ENCODE assay signal across 8 cellular contexts in the genomic region with DNA sequence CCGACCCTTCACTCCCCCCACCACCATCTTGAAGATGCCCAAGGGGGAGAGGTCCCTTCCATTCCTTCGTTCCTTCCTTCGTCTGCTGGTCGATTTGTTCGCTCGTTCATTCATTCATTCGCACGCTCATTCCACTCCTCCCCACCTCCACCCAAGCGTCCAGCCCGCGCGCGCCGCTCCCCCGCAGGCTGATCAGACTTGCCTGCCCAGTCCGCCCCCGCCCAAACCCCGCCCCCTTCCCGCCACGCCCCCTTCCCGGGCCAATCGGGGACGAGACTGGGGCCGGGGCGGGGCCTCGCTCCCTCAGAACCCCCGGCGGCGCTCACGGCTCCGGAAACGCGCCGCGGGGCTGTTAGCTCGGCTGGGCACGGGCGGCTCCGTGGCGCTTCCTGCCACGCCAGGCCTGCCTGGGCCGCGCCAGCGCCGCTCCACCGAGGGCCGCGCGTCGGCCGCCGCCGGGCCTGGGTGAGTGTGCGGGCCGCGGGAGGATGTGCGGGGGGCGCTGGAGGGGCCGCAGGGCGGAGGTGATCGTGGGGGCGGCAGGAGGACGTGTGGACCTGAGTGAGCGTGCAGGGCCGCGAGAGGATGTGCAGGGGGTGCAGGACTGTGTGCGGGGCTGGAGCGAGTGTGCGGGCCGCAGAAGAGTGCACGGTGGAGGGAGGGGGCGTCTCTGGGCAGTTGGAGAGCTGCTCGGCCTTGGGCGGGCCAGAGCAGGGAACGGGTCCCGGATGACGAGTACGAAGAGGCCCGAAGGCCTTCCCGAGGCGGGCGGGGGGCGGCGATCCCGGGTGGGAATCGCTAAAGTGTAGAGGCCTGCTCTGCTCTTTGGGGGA.
DNase-seq lines count a peak whose midpoint lies in the region; ATAC-seq and TF ChIP-seq lines count a peak whose summit lies in the region.

A gene with protein sequence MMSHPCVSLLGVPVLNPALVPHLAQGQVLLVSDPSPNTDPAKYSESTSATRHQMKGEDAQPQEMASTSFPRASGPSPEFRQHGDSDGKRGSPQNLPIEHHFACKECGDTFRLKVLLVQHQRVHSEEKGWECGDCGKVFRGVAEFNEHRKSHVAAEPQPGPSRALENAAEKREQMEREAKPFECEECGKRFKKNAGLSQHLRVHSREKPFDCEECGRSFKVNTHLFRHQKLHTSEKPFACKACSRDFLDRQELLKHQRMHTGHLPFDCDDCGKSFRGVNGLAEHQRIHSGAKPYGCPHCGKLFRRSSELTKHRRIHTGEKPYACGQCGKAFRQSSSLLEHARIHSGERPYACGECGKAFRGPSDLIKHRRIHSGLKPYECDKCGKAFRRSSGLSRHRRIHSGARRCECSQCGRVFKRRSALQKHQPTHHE (plus strand): TSS at position 333 of the 833 bp plus-strand sequence. CDS start 2,527 bp downstream, outside the sequence.

- peak within 1 kb of the TSS; percentile 74 for H3K4me3 ChIP-seq in choroid plexus epithelial cell (ENCODE audit: low read depth, low read length)

- TF ChIP-seq CTCF in choroid plexus epithelial cell (conservative IDR thresholded peaks at IDR 0.05; ENCODE audit: low read depth, low read length): no peak

- ATAC-seq in GM19023 (IDR thresholded peaks at IDR 0.05; ENCODE audit: unreplicated experiment) (peak; percentile 78), HG03175 (IDR thresholded peaks at IDR 0.05; ENCODE audit: unreplicated experiment) (peak; percentile 92)

- DNase-seq in AG20443 (ENCODE audit: low spot score) (peak; percentile 95), NCI-H446 (lab: John Stamatoyannopoulos, UW) (peak; percentile 50 to 82), choroid plexus epithelial cell (ENCODE audit: low read depth) (peak; percentile 74), left kidney (ENCODE audit: low read depth, low spot score) (peak; percentile 92)
- peak; percentile 74 to 78 for DNase-seq in activated CD4-positive, alpha-beta T cell treated with anti-CD3 and anti-CD28 coated beads for 4 hours
- peak; percentile 47 to 68 (median 62) for DNase-seq in stimulated activated CD4-positive, alpha-beta T cell treated with anti-CD3 and anti-CD28 coated beads, Interleukin-1b, Interleukin-23, amount 100 ng/mL, for 24 hours (ENCODE audit: low read depth in 4 of 4, low spot score in 1 of 4)

Comparison
In these comparisons a context has a peak if more than half of its experiments do, and no peak if none do; other contexts are left out.
1. Peak in every context shown above with its lines: DNase-seq, ATAC-seq and H3K4me3 ChIP-seq.